ENCODE assay signal across 9 cellular contexts in genomic region chr9:20043461-20043860, GRCh38.
A peak's percentile ranks its signal among the peaks of the same experiment; 100 is the strongest.
DNase-seq lines count a peak whose midpoint lies in the region; ATAC-seq and TF ChIP-seq lines count a peak whose summit lies in the region.
"Had no signal": no experiment of that assay in that cellular context is flagged by ENCODE, and none has a peak within 500 bp of the region (broad histone marks: within the 10 kb centered on the region; RNA-seq: fewer than 3 reads in every experiment).

No MANE protein-coding gene starts in this region.

- peak overlapping the region; percentile 31 for H3K27ac ChIP-seq in CD4-positive, alpha-beta T cell (ENCODE audit: low read depth, low read length)
- H3K27ac ChIP-seq: BLaER1 treated with 17β-estradiol and CSF1 and Interleukin-3, amounts not matched to agents 10 nM and 100 nM had no signal

- no peak for TF ChIP-seq CTCF in CD4-positive, alpha-beta T cell (IDR thresholded peaks at IDR 0.05)
- TF ChIP-seq CTCF in activated CD8-positive, alpha-beta T cell treated with anti-CD3 and anti-CD28 coated beads for 36 hours (IDR thresholded peaks at IDR 0.05), result no peak

- H3K36me3 Mint-ChIP-seq in CD4-positive, alpha-beta T cell (ENCODE audit: low read depth), result no peaks in the 10 kb centered on the region
- H3K36me3 Mint-ChIP-seq in activated CD8-positive, alpha-beta T cell treated with anti-CD3 and anti-CD28 coated beads for 36 hours (ENCODE audit: low read depth), result no peaks in the 10 kb centered on the region

- ATAC-seq in CD4-positive, alpha-beta T cell (ENCODE audit: poor library complexity), result no peak
- ATAC-seq in GM19023 (IDR thresholded peaks at IDR 0.05; ENCODE audit: unreplicated experiment), result peak; percentile 46
- ATAC-seq in HG02938 (IDR thresholded peaks at IDR 0.05; ENCODE audit: unreplicated experiment), result peak; percentile 32
- no peak for ATAC-seq in activated CD8-positive, alpha-beta T cell treated with anti-CD3 and anti-CD28 coated beads for 36 hours

- peak overlapping the region; percentile 79 for H3K27ac Mint-ChIP-seq in CD4-positive, alpha-beta T cell
- H3K27ac Mint-ChIP-seq in activated CD8-positive, alpha-beta T cell treated with anti-CD3 and anti-CD28 coated beads for 36 hours, result peak overlapping the region; percentile 40

- H3K9me3 Mint-ChIP-seq in CD4-positive, alpha-beta T cell, result no peaks in the 10 kb centered on the region
- H3K9me3 Mint-ChIP-seq in activated CD8-positive, alpha-beta T cell treated with anti-CD3 and anti-CD28 coated beads for 36 hours, result no peaks in the 10 kb centered on the region

- no peaks in the 10 kb centered on the region for H3K27me3 Mint-ChIP-seq in CD4-positive, alpha-beta T cell
- no peaks in the 10 kb centered on the region for H3K27me3 Mint-ChIP-seq in activated CD8-positive, alpha-beta T cell treated with anti-CD3 and anti-CD28 coated beads for 36 hours

- H3K9me3 ChIP-seq in CD4-positive, alpha-beta T cell (ENCODE audit: control insufficient read depth, low read length), result no peaks in the 10 kb centered on the region
- H3K9me3 ChIP-seq: BLaER1 treated with 17β-estradiol and CSF1 and Interleukin-3, amounts not matched to agents 10 nM and 100 nM had no signal

- DNase-seq in CD4-positive, alpha-beta T cell, result no peak
- no peak for DNase-seq in activated CD8-positive, alpha-beta T cell treated with anti-CD3 and anti-CD28 coated beads for 36 hours
- DNase-seq in superior temporal gyrus (ENCODE audit: extremely low spot score), result no peak
- DNase-seq in activated CD4-positive, CD25-positive, alpha-beta regulatory T cell (lab: John Stamatoyannopoulos, UW), result no peak
- DNase-seq in HEK293T (ENCODE audit: extremely low spot score), result no peak
- no peak for DNase-seq in NCI-H748 treated with DMSO at 0.1 percent for 48 hours (lab: John Stamatoyannopoulos, UW)

- peak overlapping the region; percentile 59 for H3K4me3 Mint-ChIP-seq in CD4-positive, alpha-beta T cell
- H3K4me3 Mint-ChIP-seq in activated CD8-positive, alpha-beta T cell treated with anti-CD3 and anti-CD28 coated beads for 36 hours, result peak overlapping the region; percentile 55

- POLR2A ChIA-PET in CD4-positive, alpha-beta T cell (lab: Charles Lee), result no interaction called here
- POLR2A ChIA-PET in activated CD8-positive, alpha-beta T cell treated with anti-CD3 and anti-CD28 coated beads for 36 hours (lab: Charles Lee), result no interaction called here
- POLR2A ChIA-PET in HEK293T (lab: Yijun Ruan, JAX), result no interaction called here

- intact Hi-C loops in CD4-positive, alpha-beta T cell (cut with DNase I, micrococcal nuclease), result no loop called here
- intact Hi-C loops in activated CD8-positive, alpha-beta T cell treated with anti-CD3 and anti-CD28 coated beads for 36 hours (cut with micrococcal nuclease), result loop anchor here (1.0 kb wide), 1 partner anchor 44 kb away; no protein-coding TSS in a partner anchor

- CTCF ChIA-PET in CD4-positive, alpha-beta T cell (lab: Charles Lee), result no interaction called here
- CTCF ChIA-PET in activated CD8-positive, alpha-beta T cell treated with anti-CD3 and anti-CD28 coated beads for 36 hours (lab: Charles Lee), result interaction anchor here (0.6 kb wide), 1 partner anchor 1942 kb away, joined by 3 read pairs; no protein-coding TSS in a partner anchor
- CTCF ChIA-PET in HEK293T (lab: Yijun Ruan, JAX), result no interaction called here

- peaks cover 24% of the 10 kb centered on the region for H3K4me1 Mint-ChIP-seq in CD4-positive, alpha-beta T cell (ENCODE audit: low read depth)
- peaks cover 26% of the 10 kb centered on the region for H3K4me1 Mint-ChIP-seq in activated CD8-positive, alpha-beta T cell treated with anti-CD3 and anti-CD28 coated beads for 36 hours (ENCODE audit: low read depth)

- no peaks in the 10 kb centered on the region for H3K27me3 ChIP-seq in CD4-positive, alpha-beta T cell (ENCODE audit: control insufficient read depth, insufficient read depth, low read length)
- H3K27me3 ChIP-seq: BLaER1 treated with 17β-estradiol and CSF1 and Interleukin-3, amounts not matched to agents 10 nM and 100 nM had no signal

TF ChIP-seq in HEK293T, 16 proteins besides CTCF, POLR2A, EP300 and RAD21:
- no peak for TF ChIP-seq HDGF (IDR thresholded peaks at IDR 0.05; ENCODE audit: borderline replicate concordance)
- no peak for TF ChIP-seq SP1 (IDR thresholded peaks at IDR 0.05)
- TF ChIP-seq BHLHE40 (IDR thresholded peaks at IDR 0.05; ENCODE audit: borderline replicate concordance), result no peak
- no peak for TF ChIP-seq NFRKB (IDR thresholded peaks at IDR 0.05)
- TF ChIP-seq ZNF384 (IDR thresholded peaks at IDR 0.05), result no peak
- TF ChIP-seq SUZ12 (IDR thresholded peaks at IDR 0.05), result no peak

Comparison
In these comparisons a context has a peak if more than half of its experiments do, and no peak if none do; other contexts are left out.
1. ATAC-seq: peak in GM19023 (single experiment) and HG02938 (single experiment); none in CD4-positive, alpha-beta T cell (single experiment) and activated CD8-positive, alpha-beta T cell treated with anti-CD3 and anti-CD28 coated beads for 36 hours (single experiment).